ENCODE assay signal across 26 cellular contexts in genomic region chr3:66348696-66349095, GRCh38.
DNase-seq lines count a peak whose midpoint lies in the region; ATAC-seq and TF ChIP-seq lines count a peak whose summit lies in the region.
"Had no signal": no experiment of that assay in that cellular context is flagged by ENCODE, and none has a peak within 500 bp of the region (broad histone marks: within the 10 kb centered on the region; RNA-seq: fewer than 3 reads in every experiment).

No MANE protein-coding gene starts in this region.

- TF ChIP-seq CTCF in dorsolateral prefrontal cortex (IDR thresholded peaks at IDR 0.05 in 54 of 56, conservative IDR thresholded peaks at IDR 0.05 in 2 of 56; ENCODE audit: low read depth in 1 of 56, partially characterized antibody in 56 of 56) (peak in 5 of 56 donors; percentile 6 to 39 (median 27)), HFFc6 (IDR thresholded peaks at IDR 0.05) (no peak)

- intact Hi-C loops in dorsolateral prefrontal cortex (cut with DNase I) = no loop called here

- DNase-seq in NCI-H69 (lab: John Stamatoyannopoulos, UW) (peak; percentile 39), dorsolateral prefrontal cortex (peak in 2 of 10 donors; percentile 12 to 29), inferior parietal cortex (ENCODE audit: extremely low spot score) (peak; percentile 76), retina (peak; percentile 21), HFFc6 (no peak)
- no peak for DNase-seq in activated naive CD8-positive, alpha-beta T cell treated with anti-CD3 and anti-CD28 coated beads, Interleukin-2, amount 50 U/mL, for 24 hours
- DNase-seq in stimulated activated CD8-positive, alpha-beta memory T cell treated with anti-CD3 and anti-CD28 coated beads, Interleukin-4, amount 100 ng/mL, for 48 hours = no peak
- DNase-seq: ACHN; activated CD4-positive, alpha-beta T cell treated with anti-CD3 and anti-CD28 coated beads for 4 hours; activated naive CD4-positive, alpha-beta T cell treated with Interleukin-2 at 50 U/mL for 16 hours; activated T-cell treated with anti-CD3 and anti-CD28 coated beads, Interleukin-2, amount 50 U/mL, for 48 hours; COR-L47; immature natural killer cell; Karpas-422; lower lobe of right lung; NCI-H1048; NCI-H1694 treated with DMSO at 0.1 percent for 48 hours; NCI-H2227 treated with DMSO at 0.1 percent for 48 hours; spleen; stimulated activated CD4-positive, alpha-beta T cell treated with anti-CD3 and anti-CD28 coated beads, Interleukin-2, amount 100 ng/mL, for 48 hours; thyroid gland had no signal

- no peaks in the 10 kb centered on the region for H3K27me3 ChIP-seq in dorsolateral prefrontal cortex
- H3K27me3 ChIP-seq: BLaER1, spleen, thyroid gland had no signal

- H3K36me3 Mint-ChIP-seq in HFFc6 (ENCODE audit: low read depth) = peaks cover 11% of the 10 kb centered on the region; the same call in 1 of the 2 replicates
- peaks cover 25% of the 10 kb centered on the region for H3K36me3 Mint-ChIP-seq in activated naive CD8-positive, alpha-beta T cell treated with anti-CD3 and anti-CD28 coated beads, Interleukin-2, amount 50 U/mL, for 24 hours (ENCODE audit: low read depth)

- H3K4me3 Mint-ChIP-seq in HFFc6 = no peak overlapping the region
- no peak overlapping the region for H3K4me3 Mint-ChIP-seq in activated naive CD8-positive, alpha-beta T cell treated with anti-CD3 and anti-CD28 coated beads, Interleukin-2, amount 50 U/mL, for 24 hours
- H3K4me3 Mint-ChIP-seq: immature natural killer cell; stimulated activated memory B cell treated with anti-CD40 and anti-IgM and Interleukin-4, amounts not matched to agents 10 μg/mL and 1 μg/mL and 100 μg/mL, for 72 hours; T-helper 2 cell treated with Interferon-gamma antibody and Interleukin-4, amounts not matched to agents 5 μg/mL and 100 μg/mL, for 36 hours had no signal

- H3K4me1 Mint-ChIP-seq in HFFc6 (ENCODE audit: low read depth) = peaks cover 16% of the 10 kb centered on the region
- H3K4me1 Mint-ChIP-seq in activated naive CD8-positive, alpha-beta T cell treated with anti-CD3 and anti-CD28 coated beads, Interleukin-2, amount 50 U/mL, for 24 hours = peaks cover under 1% of the 10 kb centered on the region
- H3K4me1 Mint-ChIP-seq: stimulated activated memory B cell treated with anti-CD40 and anti-IgM and Interleukin-4, amounts not matched to agents 10 μg/mL and 1 μg/mL and 100 μg/mL, for 72 hours had no signal

- ATAC-seq in activated naive CD8-positive, alpha-beta T cell treated with anti-CD3 and anti-CD28 coated beads, Interleukin-2, amount 50 U/mL, for 24 hours = no peak
- no peak for ATAC-seq in HG02938 (IDR thresholded peaks at IDR 0.05; ENCODE audit: unreplicated experiment)
- ATAC-seq: GM12878; lower lobe of right lung; stimulated activated memory B cell treated with anti-CD40 and anti-IgM and Interleukin-4, amounts not matched to agents 10 μg/mL and 1 μg/mL and 100 μg/mL, for 72 hours had no signal

- no peak overlapping the region for H3K4me3 ChIP-seq in dorsolateral prefrontal cortex
- H3K4me3 ChIP-seq: BLaER1, GM12878, lower lobe of right lung, spleen, thyroid gland had no signal

- peak overlapping the region in 49 of 59 donors; percentile 12 to 90 (median 59) for H3K27ac ChIP-seq in dorsolateral prefrontal cortex
- H3K27ac ChIP-seq: BLaER1, lower lobe of right lung, spleen, thyroid gland had no signal

- no peak overlapping the region for H3K27ac Mint-ChIP-seq in HFFc6
- H3K27ac Mint-ChIP-seq in activated naive CD8-positive, alpha-beta T cell treated with anti-CD3 and anti-CD28 coated beads, Interleukin-2, amount 50 U/mL, for 24 hours = no peak overlapping the region
- H3K27ac Mint-ChIP-seq: stimulated activated memory B cell treated with anti-CD40 and anti-IgM and Interleukin-4, amounts not matched to agents 10 μg/mL and 1 μg/mL and 100 μg/mL, for 72 hours; T-helper 2 cell treated with Interferon-gamma antibody and Interleukin-4, amounts not matched to agents 5 μg/mL and 100 μg/mL, for 36 hours had no signal

- H3K9me3 Mint-ChIP-seq in HFFc6 = no peaks in the 10 kb centered on the region
- H3K9me3 Mint-ChIP-seq in activated naive CD8-positive, alpha-beta T cell treated with anti-CD3 and anti-CD28 coated beads, Interleukin-2, amount 50 U/mL, for 24 hours = peaks cover 5% of the 10 kb centered on the region
- H3K9me3 Mint-ChIP-seq: immature natural killer cell; T-helper 2 cell treated with Interferon-gamma antibody and Interleukin-4, amounts not matched to agents 5 μg/mL and 100 μg/mL, for 36 hours had no signal

- peaks cover 1% of the 10 kb centered on the region for H3K27me3 Mint-ChIP-seq in HFFc6 (ENCODE audit: insufficient read depth)
- H3K27me3 Mint-ChIP-seq in activated naive CD8-positive, alpha-beta T cell treated with anti-CD3 and anti-CD28 coated beads, Interleukin-2, amount 50 U/mL, for 24 hours = no peaks in the 10 kb centered on the region
- H3K27me3 Mint-ChIP-seq: stimulated activated memory B cell treated with anti-CD40 and anti-IgM and Interleukin-4, amounts not matched to agents 10 μg/mL and 1 μg/mL and 100 μg/mL, for 72 hours had no signal

Comparison
In these comparisons a context has a peak if more than half of its experiments do, and no peak if none do; other contexts are left out.
1. DNase-seq: peak in NCI-H69 (single experiment), inferior parietal cortex (single experiment) and retina (single experiment); none in HFFc6 (single experiment), activated naive CD8-positive, alpha-beta T cell treated with anti-CD3 and anti-CD28 coated beads, Interleukin-2, amount 50 U/mL, for 24 hours (single experiment) and stimulated activated CD8-positive, alpha-beta memory T cell treated with anti-CD3 and anti-CD28 coated beads, Interleukin-4, amount 100 ng/mL, for 48 hours (single experiment).